In genomic region chr1:56477164-56478111, GRCh38 we compare ENCODE assay signal across 1 cellular context.
TF ChIP-seq lines count a peak whose summit lies in the region.

No MANE protein-coding gene starts in this region.

TF ChIP-seq in HepG2, 621 proteins besides CTCF, POLR2A, EP300 and RAD21 (continued from another document and continues in another):
- peak; percentile 89 for TF ChIP-seq ZBED4 (CRISPR knock-in tag; IDR thresholded peaks at IDR 0.05; ENCODE audit: borderline replicate concordance)
- peak; percentile 50; the same call in 1 of the 2 replicates for TF ChIP-seq ZNF782 (CRISPR knock-in tag; IDR thresholded peaks at IDR 0.05; ENCODE audit: borderline replicate concordance)
- peak; percentile 62; the same call in 1 of the 2 replicates for TF ChIP-seq ZFP91 (CRISPR knock-in tag; IDR thresholded peaks at IDR 0.05; ENCODE audit: borderline replicate concordance)
- TF ChIP-seq ZFP36L2 (CRISPR knock-in tag; IDR thresholded peaks at IDR 0.05): no peak
- peak; percentile 67; the same call in 1 of the 2 replicates for TF ChIP-seq PHF21A (CRISPR knock-in tag; IDR thresholded peaks at IDR 0.05)
- TF ChIP-seq HMGXB3 (CRISPR knock-in tag; IDR thresholded peaks at IDR 0.05; ENCODE audit: borderline replicate concordance): peak; percentile 22; the same call in 1 of the 2 replicates
- peak; percentile 63; the same call in 1 of the 2 replicates for TF ChIP-seq ZMYM3 (CRISPR knock-in tag; IDR thresholded peaks at IDR 0.05)
- no peak for TF ChIP-seq ZBTB40 (IDR thresholded peaks at IDR 0.05)
- TF ChIP-seq ZBTB40 (CRISPR knock-in tag; IDR thresholded peaks at IDR 0.05): peak; percentile 38; the same call in 1 of the 2 replicates
- TF ChIP-seq ZNF121 (CRISPR knock-in tag; IDR thresholded peaks at IDR 0.05): 0 out of 2 replicates have a peak, but pooled peaks have one; percentile 11
- TF ChIP-seq MAZ (IDR thresholded peaks at IDR 0.05; ENCODE audit: borderline replicate concordance, low read depth, low read length): no peak; the same call in 1 of the 2 replicates
- TF ChIP-seq MAZ (CRISPR knock-in tag; IDR thresholded peaks at IDR 0.05; ENCODE audit: low read depth): 0 out of 2 replicates have a peak, but pooled peaks have one; percentile 37
- 0 out of 2 replicates have a peak, but pooled peaks have one; percentile 9 for TF ChIP-seq ZNF256 (CRISPR knock-in tag; conservative IDR thresholded peaks at IDR 0.05)
- peak; percentile 47 for TF ChIP-seq GABPB1 (CRISPR knock-in tag; IDR thresholded peaks at IDR 0.05)
- peak; percentile 62; the same call in 1 of the 2 replicates for TF ChIP-seq GATAD2A (CRISPR knock-in tag; IDR thresholded peaks at IDR 0.05)
- no peak for TF ChIP-seq MEF2D (CRISPR knock-in tag; IDR thresholded peaks at IDR 0.05)
- TF ChIP-seq FOXA3 (CRISPR knock-in tag; IDR thresholded peaks at IDR 0.05): peak; percentile 38; the same call in 1 of the 2 replicates
- TF ChIP-seq MED8 (CRISPR knock-in tag; IDR thresholded peaks at IDR 0.05; ENCODE audit: insufficient replicate concordance): peak; percentile 23
- peak; percentile 43; the same call in 1 of the 2 replicates for TF ChIP-seq ZNF224 (CRISPR knock-in tag; IDR thresholded peaks at IDR 0.05)
- peak; percentile 62; the same call in 1 of the 2 replicates for TF ChIP-seq NR2C2 (CRISPR knock-in tag; IDR thresholded peaks at IDR 0.05; ENCODE audit: borderline replicate concordance)
- TF ChIP-seq NONO (IDR thresholded peaks at IDR 0.05): no peak
- peak; percentile 36; the same call in 1 of the 2 replicates for TF ChIP-seq NONO (CRISPR knock-in tag; conservative IDR thresholded peaks at IDR 0.05)
- 0 out of 2 replicates have a peak, but pooled peaks have one; percentile 11 for TF ChIP-seq RERE (CRISPR knock-in tag; IDR thresholded peaks at IDR 0.05; ENCODE audit: low read depth)
- TF ChIP-seq ZNF225 (CRISPR knock-in tag; IDR thresholded peaks at IDR 0.05): 0 out of 2 replicates have a peak, but pooled peaks have one; percentile 31
- TF ChIP-seq RELA (CRISPR knock-in tag; IDR thresholded peaks at IDR 0.05): no peak
- TF ChIP-seq KLF16 (CRISPR knock-in tag; IDR thresholded peaks at IDR 0.05): peak in 1 of 2 experiments; percentile 52; a peak in 1 of 4 replicates
- 0 out of 2 replicates have a peak, but pooled peaks have one; percentile 29 for TF ChIP-seq ZNF430 (CRISPR knock-in tag; IDR thresholded peaks at IDR 0.05)
- TF ChIP-seq KDM3A (CRISPR knock-in tag; IDR thresholded peaks at IDR 0.05; ENCODE audit: low read depth): peak; percentile 74
